10 cellular contexts compared by ENCODE assay signal in genomic region chr6:90000864-90001731, GRCh38.
A peak's percentile ranks its signal among the peaks of the same experiment; 100 is the strongest.
DNase-seq lines count a peak whose midpoint lies in the region; ATAC-seq, FAIRE-seq and TF ChIP-seq lines count a peak whose summit lies in the region.
"Had no signal": no experiment of that assay in that cellular context is flagged by ENCODE, and none has a peak within 500 bp of the region (broad histone marks: within the 10 kb centered on the region; RNA-seq: fewer than 3 reads in every experiment).

No MANE protein-coding gene starts in this region.

- peak; percentile 94 for FAIRE-seq in bronchial epithelial cell (lab: Jason Lieb, UNC)

- H3K36me3 ChIP-seq in bronchial epithelial cell (ENCODE audit: control insufficient read depth, insufficient read depth, low read length) = no peaks in the 10 kb centered on the region
- H3K36me3 ChIP-seq: neutrophil had no signal

- H3K27me3 ChIP-seq in bronchial epithelial cell (ENCODE audit: control insufficient read depth, insufficient read depth, low read length) = no peaks in the 10 kb centered on the region
- H3K27me3 ChIP-seq: neutrophil had no signal

- no peak for TF ChIP-seq CTCF in bronchial epithelial cell (IDR thresholded peaks at IDR 0.05; ENCODE audit: insufficient read depth, low read length, severe bottlenecking)

- peak; percentile 17 for DNase-seq in activated gamma-delta T cell treated with anti-CD3 and anti-CD28 coated beads, Interleukin-2, amount 50 U/mL, for 16 hours (ENCODE audit: low read depth)
- DNase-seq in activated gamma-delta T cell treated with Interleukin-2 at 50 U/mL for 16 hours = no peak
- peak; percentile 97 to 100 for DNase-seq in NCI-H524 (lab: John Stamatoyannopoulos, UW)
- peak; percentile 84 for DNase-seq in bronchial epithelial cell (ENCODE audit: low read depth)
- DNase-seq in stromal cell of bone marrow (ENCODE audit: low read depth) = peak; percentile 25
- DNase-seq: T1000 had no signal

- ATAC-seq in HG03097 (IDR thresholded peaks at IDR 0.05; ENCODE audit: low FRiP score, unreplicated experiment) (no peak), HG02763 (IDR thresholded peaks at IDR 0.05; ENCODE audit: unreplicated experiment) (no peak), GM18517 (IDR thresholded peaks at IDR 0.05; ENCODE audit: unreplicated experiment) (no peak)

- no peak overlapping the region for H3K4me3 ChIP-seq in bronchial epithelial cell (ENCODE audit: low read depth, low read length)
